In genomic region chr7:74093671-74094223, GRCh38 we compare ENCODE assay signal across 8 cellular contexts. TPM values are rescaled to one million over a fixed set of nuclear protein-coding genes. Genes with fewer than 3 reads are reported as not detected.
DNase-seq lines count a peak whose midpoint lies in the region; ATAC-seq and TF ChIP-seq lines count a peak whose summit lies in the region.

No MANE protein-coding gene starts in this region.

- peak; percentile 6 for ATAC-seq in GM21576 (IDR thresholded peaks at IDR 0.05; ENCODE audit: unreplicated experiment)
- peak; percentile 12 for ATAC-seq in RWPE2 (ENCODE audit: low read depth)
- peak in 7 of 8 donors; percentile 1 to 26 (median 19) for ATAC-seq in heart right ventricle

- H2AFZ ChIP-seq in MM.1S (ENCODE audit: low read length) = no peak overlapping the region

- H3F3A ChIP-seq in MM.1S (ENCODE audit: insufficient read depth, low read length) = no peaks in the 10 kb centered on the region

- H3K36me3 ChIP-seq in RWPE2 (ENCODE audit: low read depth) (peaks cover 19% of the 10 kb centered on the region), heart right ventricle (peaks cover 0 to 23% (median 4%) of the 10 kb centered on the region in 9 donors), stomach smooth muscle (ENCODE audit: control insufficient read depth in 2 of 2, insufficient read depth in 2 of 2, low read length in 2 of 2) (peaks cover 2 to 5% of the 10 kb centered on the region in 2 donors), MM.1S (replicated peaks; ENCODE audit: insufficient read depth, low read length) (no peaks in the 10 kb centered on the region)

- H3K4me2 ChIP-seq in MM.1S (ENCODE audit: low read depth, low read length) = no peak overlapping the region

- H3K79me2 ChIP-seq in MM.1S (ENCODE audit: low read length) = no peaks in the 10 kb centered on the region

- 53 to 57% methylated on average over 15 of the region's 15 CpGs for WGBS in heart right ventricle, 2 donors

- H3K4me3 ChIP-seq in RWPE2 (ENCODE audit: severe bottlenecking) (no peak overlapping the region), heart right ventricle (peak overlapping the region in 7 of 10 donors; percentile 46 to 63 (median 57)), stomach smooth muscle (ENCODE audit: low read length in 2 of 2) (peak overlapping the region; percentile 57 to 74), foreskin fibroblast (ENCODE audit: low read depth in 1 of 2, low read length in 2 of 2) (no peak overlapping the region), MM.1S (ENCODE audit: low read length) (no peak overlapping the region)

- H3K4me1 ChIP-seq in RWPE2 (ENCODE audit: insufficient read depth, poor library complexity, severe bottlenecking) (peaks cover 22% of the 10 kb centered on the region), heart right ventricle (peaks cover 10 to 38% (median 30%) of the 10 kb centered on the region in 9 donors), stomach smooth muscle (ENCODE audit: control insufficient read depth, insufficient read depth, low read length) (peaks cover 30% of the 10 kb centered on the region), MM.1S (ENCODE audit: low read length) (no peaks in the 10 kb centered on the region)

- TF ChIP-seq CTCF in RWPE2 (IDR thresholded peaks at IDR 0.05; ENCODE audit: poor library complexity, severe bottlenecking) (no peak), heart right ventricle (IDR thresholded peaks at IDR 0.05) (no peak), foreskin fibroblast (IDR thresholded peaks at IDR 0.05; ENCODE audit: low read depth, low read length) (no peak), MM.1S (IDR thresholded peaks at IDR 0.05; ENCODE audit: low read length) (no peak)

- H3K9me3 ChIP-seq in RWPE2 (ENCODE audit: severe bottlenecking) (peaks cover 9% of the 10 kb centered on the region), heart right ventricle (peaks cover 0 to 5% (median 0%) of the 10 kb centered on the region in 11 donors), stomach smooth muscle (ENCODE audit: control insufficient read depth in 2 of 2, low read length in 2 of 2) (no peaks in the 10 kb centered on the region), MM.1S (replicated peaks; ENCODE audit: insufficient read depth, low read length) (no peaks in the 10 kb centered on the region)

- H3K9ac ChIP-seq in stomach smooth muscle (ENCODE audit: low read length in 2 of 2) = no peak overlapping the region
- no peak overlapping the region for H3K9ac ChIP-seq in MM.1S (ENCODE audit: low read length)

- intact Hi-C loops in heart right ventricle (cut with DNase I) = loop anchor here in 3 of 10 donors (5.0 kb wide), 2 partner anchors 79 to 84 kb away; partner anchors contain the start of gene EIF4H (in 2 of the 3)

- H3K27me3 ChIP-seq in RWPE2 (ENCODE audit: insufficient read depth, poor library complexity, severe bottlenecking) (no peaks in the 10 kb centered on the region), heart right ventricle (no peaks in the 10 kb centered on the region), stomach smooth muscle (ENCODE audit: control insufficient read depth in 1 of 2, insufficient read depth in 2 of 2, low read length in 2 of 2) (no peaks in the 10 kb centered on the region), MM.1S (replicated peaks; ENCODE audit: insufficient read depth, low read length) (no peaks in the 10 kb centered on the region)

- peak; percentile 35 for DNase-seq in DMS79 (lab: John Stamatoyannopoulos, UW)
- no peak for DNase-seq in RWPE2 (ENCODE audit: low spot score)
- peak in 1 of 2 donors; percentile 37 for DNase-seq in heart right ventricle
- DNase-seq in foreskin fibroblast = no peak
- DNase-seq in MM.1S = no peak
- DNase-seq in HK-2 (ENCODE audit: unreplicated experiment) = no peak

- H3K27ac ChIP-seq in RWPE2 (ENCODE audit: poor library complexity, severe bottlenecking) = peak overlapping the region; percentile 86
- H3K27ac ChIP-seq in heart right ventricle = peak overlapping the region in 9 of 10 donors; percentile 63 to 92 (median 75)
- peak overlapping the region; percentile 18 for H3K27ac ChIP-seq in stomach smooth muscle (ENCODE audit: low read length)
- H3K27ac ChIP-seq in MM.1S (ENCODE audit: low read length) = no peak overlapping the region

- H3K9me2 ChIP-seq in MM.1S (replicated peaks; ENCODE audit: insufficient read depth, low read length) = no peaks in the 10 kb centered on the region

- H4K20me1 ChIP-seq in MM.1S (ENCODE audit: insufficient read depth, low read length) = no peaks in the 10 kb centered on the region

RNA-seq across cellular contexts. Expression of gene LIMK1, which starts 10.1 kb away (rescaled TPM):
- total RNA-seq in heart right ventricle = 10 to 100 TPM in 5 of 10 donors, 1 to 10 TPM in 5; 6.1 to 17.3 (median 9.9) TPM
- polyA plus RNA-seq in heart right ventricle = 1 to 10 TPM; 5.0 to 6.6 TPM

Comparison
In these comparisons a context has a peak if more than half of its experiments do, and no peak if none do; other contexts are left out.
1. H3K4me3 ChIP-seq: peak in heart right ventricle (7 of 10) and stomach smooth muscle (2 of 2); none in RWPE2 (single experiment), foreskin fibroblast (0 of 2) and MM.1S (single experiment).
2. Peak in every context shown above with its lines, with median percentiles within 50 percentile points of each other: ATAC-seq.